In genomic region chr1:73674945-73675561, GRCh38 we compare ENCODE assay signal across 8 cellular contexts.
A peak's percentile ranks its signal among the peaks of the same experiment; 100 is the strongest.
DNase-seq lines count a peak whose midpoint lies in the region; ATAC-seq and TF ChIP-seq lines count a peak whose summit lies in the region.

No MANE protein-coding gene starts in this region.

- no peaks in the 10 kb centered on the region for H3K27me3 Mint-ChIP-seq in activated T-helper 2 cell treated with anti-CD3 and anti-CD28 coated beads, Interferon-gamma antibody, Interleukin-2, Interleukin-4, amounts not matched to agents 10 μg/mL and 5 μg/mL and 100 μg/mL, durations not matched to agents 14 hours and 24 hours and 36 hours (ENCODE audit: low read depth)

- CTCF ChIA-PET in A673 (lab: Charles Lee): interaction anchor here (0.7 kb wide), 1 partner anchor 335 kb away, joined by 5 read pairs; no protein-coding TSS in a partner anchor

- no peaks in the 10 kb centered on the region for H3K4me1 Mint-ChIP-seq in activated T-helper 2 cell treated with anti-CD3 and anti-CD28 coated beads, Interferon-gamma antibody, Interleukin-2, Interleukin-4, amounts not matched to agents 10 μg/mL and 5 μg/mL and 100 μg/mL, durations not matched to agents 14 hours and 24 hours and 36 hours (ENCODE audit: low read depth)

- no peak overlapping the region for H3K4me3 ChIP-seq in A673 (ENCODE audit: low read depth, low read length, poor library complexity, severe bottlenecking)
- H3K4me3 ChIP-seq in fibroblast of villous mesenchyme (ENCODE audit: low read depth, low read length): no peak overlapping the region
- H3K4me3 ChIP-seq in tibial nerve: no peak overlapping the region

- no peaks in the 10 kb centered on the region for H3K36me3 Mint-ChIP-seq in activated T-helper 2 cell treated with anti-CD3 and anti-CD28 coated beads, Interferon-gamma antibody, Interleukin-2, Interleukin-4, amounts not matched to agents 10 μg/mL and 5 μg/mL and 100 μg/mL, durations not matched to agents 14 hours and 24 hours and 36 hours (ENCODE audit: low read depth)

- no peaks in the 10 kb centered on the region for H3K9me3 Mint-ChIP-seq in activated T-helper 2 cell treated with anti-CD3 and anti-CD28 coated beads, Interferon-gamma antibody, Interleukin-2, Interleukin-4, amounts not matched to agents 10 μg/mL and 5 μg/mL and 100 μg/mL, durations not matched to agents 14 hours and 24 hours and 36 hours

- H3K4me3 Mint-ChIP-seq in activated T-helper 2 cell treated with anti-CD3 and anti-CD28 coated beads, Interferon-gamma antibody, Interleukin-2, Interleukin-4, amounts not matched to agents 10 μg/mL and 5 μg/mL and 100 μg/mL, durations not matched to agents 14 hours and 24 hours and 36 hours (ENCODE audit: low read depth): no peak overlapping the region

- WGBS in tibial nerve, 2 donors: 5 to 19% methylated on average over 2 of the region's 2 CpGs

- H3K27ac Mint-ChIP-seq in activated T-helper 2 cell treated with anti-CD3 and anti-CD28 coated beads, Interferon-gamma antibody, Interleukin-2, Interleukin-4, amounts not matched to agents 10 μg/mL and 5 μg/mL and 100 μg/mL, durations not matched to agents 14 hours and 24 hours and 36 hours: no peak overlapping the region

- intact Hi-C loops in A673 (cut with micrococcal nuclease; ENCODE audit: unreplicated experiment): no loop called here
- intact Hi-C loops in activated T-helper 2 cell treated with anti-CD3 and anti-CD28 coated beads, Interferon-gamma antibody, Interleukin-2, Interleukin-4, amounts not matched to agents 10 μg/mL and 5 μg/mL and 100 μg/mL, durations not matched to agents 14 hours and 24 hours and 36 hours (cut with micrococcal nuclease): no loop called here

- H3K4me1 ChIP-seq in A673 (ENCODE audit: insufficient read depth, low read length, poor library complexity, severe bottlenecking): peaks cover 14% of the 10 kb centered on the region
- H3K4me1 ChIP-seq in tibial nerve: no peaks in the 10 kb centered on the region

- TF ChIP-seq POLR2A in tibial nerve (IDR thresholded peaks at IDR 0.05): no peak

- no peak for TF ChIP-seq EP300 in tibial nerve (IDR thresholded peaks at IDR 0.05)

- peak; percentile 45 for DNase-seq in A673 (ENCODE audit: low spot score)
- peak; percentile 17 for DNase-seq in HT1080 (ENCODE audit: low read depth)
- peak; percentile 61 for DNase-seq in OCI-M1 (lab: John Stamatoyannopoulos, UW)
- DNase-seq in fibroblast of villous mesenchyme (ENCODE audit: low read depth): peak; percentile 1
- DNase-seq in tibial nerve (ENCODE audit: low spot score in 2 of 2): no peak
- DNase-seq in activated T-helper 2 cell treated with anti-CD3 and anti-CD28 coated beads, Interferon-gamma antibody, Interleukin-2, Interleukin-4, amounts not matched to agents 10 μg/mL and 5 μg/mL and 100 μg/mL, durations not matched to agents 14 hours and 24 hours and 36 hours (ENCODE audit: low spot score): no peak

- POLR2A ChIA-PET in A673 (lab: Charles Lee; ENCODE audit: low non-redundant PET): no interaction called here

- ATAC-seq in GM18858 (IDR thresholded peaks at IDR 0.05; ENCODE audit: unreplicated experiment) (peak; percentile 89), HG02763 (IDR thresholded peaks at IDR 0.05; ENCODE audit: unreplicated experiment) (no peak)

- BruUV-seq in A673 (replicated peaks; lab: Mats Ljungman, UMichigan): no TSS peak

- no peak overlapping the region for H3K27ac ChIP-seq in A673 (ENCODE audit: low read depth, low read length, poor library complexity, severe bottlenecking)
- H3K27ac ChIP-seq in tibial nerve: no peak overlapping the region

- no peaks in the 10 kb centered on the region for H3K9me3 ChIP-seq in A673 (ENCODE audit: low read depth, low read length, poor library complexity, severe bottlenecking)
- H3K9me3 ChIP-seq in tibial nerve: no peaks in the 10 kb centered on the region

- peak; percentile 70 for TF ChIP-seq CTCF in A673 (conservative IDR thresholded peaks at IDR 0.05; ENCODE audit: low read depth, low read length)
- peak; percentile 34 for TF ChIP-seq CTCF in fibroblast of villous mesenchyme (IDR thresholded peaks at IDR 0.05; ENCODE audit: insufficient read depth, low read depth, low read length)
- peak in 4 of 5 experiments; percentile 22 to 42 (median 32) for TF ChIP-seq CTCF in tibial nerve (IDR thresholded peaks at IDR 0.05)

- H3K27me3 ChIP-seq in A673 (replicated peaks; ENCODE audit: insufficient read depth, low read depth, low read length, poor library complexity) (no peaks in the 10 kb centered on the region), tibial nerve (no peaks in the 10 kb centered on the region)

- H3K36me3 ChIP-seq in A673 (ENCODE audit: insufficient read depth, low read length, poor library complexity, severe bottlenecking) (no peaks in the 10 kb centered on the region), tibial nerve (no peaks in the 10 kb centered on the region)

Comparison
In these comparisons a context has a peak if more than half of its experiments do, and no peak if none do; other contexts are left out.
1. DNase-seq: peak in A673 (single experiment), HT1080 (single experiment), OCI-M1 (single experiment) and fibroblast of villous mesenchyme (single experiment); none in tibial nerve (0 of 2) and activated T-helper 2 cell treated with anti-CD3 and anti-CD28 coated beads, Interferon-gamma antibody, Interleukin-2, Interleukin-4, amounts not matched to agents 10 μg/mL and 5 μg/mL and 100 μg/mL, durations not matched to agents 14 hours and 24 hours and 36 hours (single experiment).
2. Peak in every context shown above with its lines, with median percentiles within 50 percentile points of each other: CTCF ChIP-seq.